2 cellular contexts compared by ENCODE assay signal in the genomic region with DNA sequence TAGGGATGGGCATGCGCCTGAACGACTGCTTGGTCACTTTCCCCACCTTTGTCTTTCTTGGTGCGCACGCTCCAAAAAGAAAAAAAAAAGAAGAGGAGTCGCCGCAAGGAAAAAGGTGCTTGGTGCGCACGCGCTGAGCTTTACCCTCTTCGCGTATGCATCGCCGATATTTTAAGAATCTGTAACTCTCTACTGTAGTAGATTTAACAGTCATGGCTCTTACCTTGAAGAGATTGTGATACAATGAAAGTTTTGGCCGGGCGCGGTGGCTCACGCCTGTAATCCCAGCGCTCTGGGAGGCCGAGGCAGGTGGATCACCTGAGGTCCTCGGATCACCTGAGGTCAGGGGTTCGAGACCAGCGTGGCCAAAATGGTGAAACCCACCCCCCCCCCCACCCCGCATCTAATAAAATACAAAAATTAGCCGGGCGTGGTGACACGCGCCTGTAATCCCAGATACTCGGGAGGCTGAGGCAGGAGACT.
TF ChIP-seq lines count a peak whose summit lies in the region.

No MANE protein-coding gene starts in this region.

TF ChIP-seq in PFSK-1, 5 proteins besides CTCF, POLR2A, EP300 and RAD21:
- TF ChIP-seq FOXP2 (optimal IDR thresholded peaks at IDR 0.05; ENCODE audit: borderline replicate concordance, extremely low read depth, extremely low read length, insufficient read depth) (peak; percentile 21), SIN3A (IDR thresholded peaks at IDR 0.05; ENCODE audit: borderline replicate concordance, insufficient read depth, low read length) (no peak), TAF1 (IDR thresholded peaks at IDR 0.05; ENCODE audit: borderline replicate concordance, insufficient read depth, low read length) (no peak), REST (IDR thresholded peaks at IDR 0.05; ENCODE audit: insufficient read depth in 1 of 2, low read depth in 2 of 2, low read length in 2 of 2) (no peak)

TF ChIP-seq in endothelial cell of umbilical vein, 7 proteins besides CTCF, POLR2A, EP300 and RAD21:
- TF ChIP-seq JUN (IDR thresholded peaks at IDR 0.05; ENCODE audit: borderline replicate concordance, insufficient read depth, insufficient read length, low read depth) (no peak), FOS (IDR thresholded peaks at IDR 0.05; ENCODE audit: borderline replicate concordance, insufficient read depth, low read length) (no peak), MAX (IDR thresholded peaks at IDR 0.05; ENCODE audit: insufficient read depth, insufficient read length) (no peak), MYC (IDR thresholded peaks at IDR 0.05; ENCODE audit: low read depth, low read length) (no peak), EZH2 (IDR thresholded peaks at IDR 0.05; ENCODE audit: borderline replicate concordance, low read depth, low read length, severe bottlenecking) (no peak), POLR2AphosphoS5 (IDR thresholded peaks at IDR 0.05; ENCODE audit: insufficient read depth, low read depth, low read length) (no peak), GATA2 (IDR thresholded peaks at IDR 0.05; ENCODE audit: insufficient read depth, insufficient read length, low read depth, low read length) (no peak)
